12 cellular contexts compared by ENCODE assay signal in the genomic region with DNA sequence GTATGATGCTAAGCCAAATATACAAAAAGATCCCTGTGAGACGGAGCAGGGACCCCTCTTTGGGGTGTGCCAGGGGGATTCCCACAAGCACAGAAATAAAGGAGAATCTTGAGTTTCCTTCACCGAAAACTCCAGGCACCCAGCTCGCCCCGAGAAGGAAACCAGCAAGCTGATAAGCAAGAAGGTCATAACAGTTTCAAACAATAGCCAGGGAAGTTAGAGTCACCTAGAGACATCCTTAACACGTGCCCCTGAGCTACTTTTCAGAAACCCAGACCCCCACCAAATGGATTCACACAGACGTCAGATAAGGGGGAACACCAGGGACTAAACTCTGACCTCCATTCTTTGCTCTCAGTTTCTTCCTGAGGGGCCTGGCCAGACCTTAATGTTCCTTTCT. TPM values are rescaled to one million over a fixed set of nuclear protein-coding genes. Genes with fewer than 3 reads are reported as not detected.
A peak's percentile ranks its signal among the peaks of the same experiment; 100 is the strongest.
DNase-seq lines count a peak whose midpoint lies in the region; ATAC-seq and TF ChIP-seq lines count a peak whose summit lies in the region.
"Had no signal": no experiment of that assay in that cellular context is flagged by ENCODE, and none has a peak within 500 bp of the region (broad histone marks: within the 10 kb centered on the region; RNA-seq: fewer than 3 reads in every experiment).

No MANE protein-coding gene starts in this region.

- peaks cover 0 to 2% (median 0%) of the 10 kb centered on the region in 3 donors for H3K27me3 Mint-ChIP-seq in CD14-positive monocyte (ENCODE audit: low read depth in 3 of 3)
- no peaks in the 10 kb centered on the region for H3K27me3 Mint-ChIP-seq in dendritic cell treated with granulocyte-macrophage colony-stimulating factor and Interleukin-4, amounts not matched to agents 40 ng/mL and 50 ng/mL, for 4 days

- H3K4me1 Mint-ChIP-seq in CD14-positive monocyte = peaks cover 50% of the 10 kb centered on the region
- peaks cover 23% of the 10 kb centered on the region for H3K4me1 Mint-ChIP-seq in dendritic cell treated with granulocyte-macrophage colony-stimulating factor and Interleukin-4, amounts not matched to agents 40 ng/mL and 50 ng/mL, for 4 days (ENCODE audit: low read depth)

- ATAC-seq in HG03378 (IDR thresholded peaks at IDR 0.05; ENCODE audit: unreplicated experiment) = no peak
- ATAC-seq: HCT116 had no signal

- peaks cover 55 to 88% of the 10 kb centered on the region in 2 donors for H3K36me3 Mint-ChIP-seq in CD14-positive monocyte
- peaks cover 83% of the 10 kb centered on the region for H3K36me3 Mint-ChIP-seq in dendritic cell treated with granulocyte-macrophage colony-stimulating factor and Interleukin-4, amounts not matched to agents 40 ng/mL and 50 ng/mL, for 4 days (ENCODE audit: low read depth)

- H3K4me1 ChIP-seq in neutrophil (ENCODE audit: control insufficient read depth in 1 of 2, insufficient read depth in 1 of 2, low read depth in 1 of 2, low read length in 1 of 2) = peaks cover 75 to 82% of the 10 kb centered on the region in 2 experiments

- peaks cover 95% of the 10 kb centered on the region for H3K36me3 ChIP-seq in neutrophil

- intact Hi-C loops in CD14-positive monocyte (cut with micrococcal nuclease) = no loop called here
- intact Hi-C loops in dendritic cell treated with granulocyte-macrophage colony-stimulating factor and Interleukin-4, amounts not matched to agents 40 ng/mL and 50 ng/mL, for 4 days (cut with micrococcal nuclease) = no loop called here

- H3K9me3 ChIP-seq in AG04450 (ENCODE audit: control insufficient read depth, insufficient read depth, low read length) = no peaks in the 10 kb centered on the region
- H3K9me3 ChIP-seq in neutrophil = peaks cover 32% of the 10 kb centered on the region

- H3K27me3 ChIP-seq in AG04450 (ENCODE audit: control insufficient read depth, insufficient read depth, low read length) = no peaks in the 10 kb centered on the region
- no peaks in the 10 kb centered on the region for H3K27me3 ChIP-seq in neutrophil

- peak overlapping the region in 5 of 7 donors; percentile 42 to 68 (median 58) for H3K27ac Mint-ChIP-seq in CD14-positive monocyte
- peak overlapping the region; percentile 23 for H3K27ac Mint-ChIP-seq in dendritic cell treated with granulocyte-macrophage colony-stimulating factor and Interleukin-4, amounts not matched to agents 40 ng/mL and 50 ng/mL, for 4 days

- POLR2A ChIA-PET in AG04450 (lab: Yijun Ruan, JAX) = no interaction called here

- no peak for DNase-seq in AG04450 (ENCODE audit: low read depth, low spot score)
- DNase-seq in CD14-positive monocyte (ENCODE audit: low spot score) = no peak
- no peak for DNase-seq in activated CD4-positive, alpha-beta T cell treated with anti-CD3 and anti-CD28 coated beads, Interleukin-2, amount 50 U/mL, for 4 hours
- no peak for DNase-seq in DMS79 treated with DMSO at 0.1 percent for 48 hours (lab: John Stamatoyannopoulos, UW)
- DNase-seq: MM.1S, NCI-H1105, NCI-H187, NCI-H446 had no signal

- no peak overlapping the region for H3K4me3 ChIP-seq in AG04450 (ENCODE audit: low read depth, low read length)
- no peak overlapping the region for H3K4me3 ChIP-seq in neutrophil (ENCODE audit: low read depth in 1 of 2, low read length in 1 of 2)

- TF ChIP-seq CTCF in AG04450 (IDR thresholded peaks at IDR 0.05; ENCODE audit: low read depth, low read length) = no peak
- no peak for TF ChIP-seq CTCF in CD14-positive monocyte (IDR thresholded peaks at IDR 0.05)
- no peak for TF ChIP-seq CTCF in neutrophil (IDR thresholded peaks at IDR 0.05)

- CTCF ChIA-PET in AG04450 (lab: Charles Lee) = interaction anchor here (1.1 to 2.4 kb wide), 3 partner anchors 27 to 408 kb away, joined by 3 to 8 read pairs (median 8); no protein-coding TSS in a partner anchor

- H3K27ac ChIP-seq in AG04450 (ENCODE audit: low read depth, low read length) (peak overlapping the region; percentile 49), neutrophil (peak overlapping the region; percentile 77)

- no peak overlapping the region for H3K4me3 Mint-ChIP-seq in CD14-positive monocyte
- no peak overlapping the region for H3K4me3 Mint-ChIP-seq in dendritic cell treated with granulocyte-macrophage colony-stimulating factor and Interleukin-4, amounts not matched to agents 40 ng/mL and 50 ng/mL, for 4 days

- H3K9me3 Mint-ChIP-seq in CD14-positive monocyte = peaks cover 0 to 3% (median 0%) of the 10 kb centered on the region in 7 donors
- H3K9me3 Mint-ChIP-seq in dendritic cell treated with granulocyte-macrophage colony-stimulating factor and Interleukin-4, amounts not matched to agents 40 ng/mL and 50 ng/mL, for 4 days = no peaks in the 10 kb centered on the region

RNA-seq across cellular contexts. Expression of gene SOD2, which starts 11.9 kb away (rescaled TPM):
- polyA plus RNA-seq in AG04450 (2011; rRNA removed) (126 and 194 TPM in 2 replicates), CD14-positive monocyte (100 to 1,000 TPM; 447 to 569 TPM)
- polyA minus RNA-seq in AG04450 (2011; rRNA and poly(A)+ RNA removed) = 205 and 289 TPM in 2 replicates

RNA-seq across cellular contexts. Expression of gene WTAP, which starts 46.2 kb away (rescaled TPM):
- polyA plus RNA-seq in AG04450 (2011; rRNA removed) = 38.5 and 45.7 TPM in 2 replicates
- 30.6 and 37.9 TPM in 2 replicates for polyA minus RNA-seq in AG04450 (2011; rRNA and poly(A)+ RNA removed)
- 10 to 100 TPM; 94.7 to 95.9 TPM for polyA plus RNA-seq in CD14-positive monocyte
